33 cellular contexts compared by ENCODE assay signal in genomic region chrX:78769933-78770332, GRCh38. TPM values are rescaled to one million over a fixed set of nuclear protein-coding genes. Genes with fewer than 3 reads are reported as not detected.
"Had no signal": no experiment of that assay in that cellular context is flagged by ENCODE, and none has a peak within 500 bp of the region (broad histone marks: within the 10 kb centered on the region; RNA-seq: fewer than 3 reads in every experiment).

No MANE protein-coding gene starts in this region.

- H3K27me3 ChIP-seq: hepatocyte, ovary, right lobe of liver, stomach, thyroid gland, upper lobe of left lung had no signal

- H3K27ac Mint-ChIP-seq: activated CD8-positive, alpha-beta T cell treated with anti-CD3 and anti-CD28 coated beads for 36 hours; activated naive CD4-positive, alpha-beta T cell treated with anti-CD3 and anti-CD28 coated beads, Interleukin-2, amount 50 U/mL, for 24 hours; activated naive CD8-positive, alpha-beta T cell treated with anti-CD3 and anti-CD28 coated beads, Interleukin-2, amount 50 U/mL, for 24 hours; activated T-helper 17 cell treated with anti-CD3 and anti-CD28 coated beads, Interleukin-2, amount 50 U/mL, for 72 hours; mesothelial cell of epicardium; naive thymus-derived CD8-positive, alpha-beta T cell; progenitor cell of endocrine pancreas; stimulated activated memory B cell treated with anti-CD40 and anti-IgM and Interleukin-4, amounts not matched to agents 10 μg/mL and 1 μg/mL and 100 μg/mL, for 72 hours; T-helper 1 cell treated with Interleukin-12 subunit alpha and Interleukin-12 subunit beta and Interleukin-4 antibody, amounts not matched to agents 30 μg/mL and 1 μg/mL, for 36 hours had no signal

- H3K4me1 Mint-ChIP-seq: activated naive CD4-positive, alpha-beta T cell treated with anti-CD3 and anti-CD28 coated beads, Interleukin-2, amount 50 U/mL, for 24 hours; activated naive CD8-positive, alpha-beta T cell treated with anti-CD3 and anti-CD28 coated beads, Interleukin-2, amount 50 U/mL, for 24 hours; activated T-helper 17 cell treated with anti-CD3 and anti-CD28 coated beads, Interleukin-2, amount 50 U/mL, for 72 hours; mesothelial cell of epicardium; stimulated activated memory B cell treated with anti-CD40 and anti-IgM and Interleukin-4, amounts not matched to agents 10 μg/mL and 1 μg/mL and 100 μg/mL, for 72 hours had no signal

- H3K27me3 Mint-ChIP-seq: activated CD8-positive, alpha-beta T cell treated with anti-CD3 and anti-CD28 coated beads for 36 hours; activated naive CD4-positive, alpha-beta T cell treated with anti-CD3 and anti-CD28 coated beads, Interleukin-2, amount 50 U/mL, for 24 hours; activated naive CD8-positive, alpha-beta T cell treated with anti-CD3 and anti-CD28 coated beads, Interleukin-2, amount 50 U/mL, for 24 hours; activated T-helper 17 cell treated with anti-CD3 and anti-CD28 coated beads, Interleukin-2, amount 50 U/mL, for 72 hours; naive thymus-derived CD8-positive, alpha-beta T cell; progenitor cell of endocrine pancreas; stimulated activated memory B cell treated with anti-CD40 and anti-IgM and Interleukin-4, amounts not matched to agents 10 μg/mL and 1 μg/mL and 100 μg/mL, for 72 hours had no signal

- ATAC-seq: activated CD8-positive, alpha-beta T cell treated with anti-CD3 and anti-CD28 coated beads for 36 hours; activated naive CD8-positive, alpha-beta T cell treated with anti-CD3 and anti-CD28 coated beads, Interleukin-2, amount 50 U/mL, for 24 hours; activated T-cell treated with anti-CD3 and anti-CD28 coated beads, Interleukin-2, amount 50 U/mL, for 4 hours; activated T-helper 17 cell treated with anti-CD3 and anti-CD28 coated beads, Interleukin-2, amount 50 U/mL, for 72 hours; gastrocnemius medialis; left colon; naive thymus-derived CD8-positive, alpha-beta T cell; right lobe of liver; stimulated activated memory B cell treated with anti-CD40 and anti-IgM and Interleukin-4, amounts not matched to agents 10 μg/mL and 1 μg/mL and 100 μg/mL, for 72 hours had no signal

- H3K4me3 Mint-ChIP-seq: activated CD8-positive, alpha-beta T cell treated with anti-CD3 and anti-CD28 coated beads for 36 hours; activated naive CD4-positive, alpha-beta T cell treated with anti-CD3 and anti-CD28 coated beads, Interleukin-2, amount 50 U/mL, for 24 hours; activated naive CD8-positive, alpha-beta T cell treated with anti-CD3 and anti-CD28 coated beads, Interleukin-2, amount 50 U/mL, for 24 hours; activated T-cell treated with anti-CD3 and anti-CD28 coated beads, Interleukin-2, amount 50 U/mL, for 4 hours; activated T-helper 17 cell treated with anti-CD3 and anti-CD28 coated beads, Interleukin-2, amount 50 U/mL, for 72 hours; mesothelial cell of epicardium; naive thymus-derived CD8-positive, alpha-beta T cell; stimulated activated memory B cell treated with anti-CD40 and anti-IgM and Interleukin-4, amounts not matched to agents 10 μg/mL and 1 μg/mL and 100 μg/mL, for 72 hours; T-helper 1 cell treated with Interleukin-12 subunit alpha and Interleukin-12 subunit beta and Interleukin-4 antibody, amounts not matched to agents 30 μg/mL and 1 μg/mL, for 36 hours had no signal

- H3K36me3 ChIP-seq: breast epithelium, gastrocnemius medialis, ovary, right lobe of liver, stomach, thyroid gland, upper lobe of left lung had no signal

- DNase-seq: activated CD4-positive, alpha-beta T cell treated with anti-CD3 and anti-CD28 coated beads, Interleukin-2, amount 50 U/mL, for 1 hour; activated CD8-positive, alpha-beta T cell treated with anti-CD3 and anti-CD28 coated beads for 36 hours; activated gamma-delta T cell treated with Interleukin-2 at 50 U/mL for 16 hours; activated naive CD8-positive, alpha-beta T cell treated with anti-CD3 and anti-CD28 coated beads, Interleukin-2, amount 50 U/mL, for 24 hours; activated T-cell treated with anti-CD3 and anti-CD28 coated beads, Interleukin-2, amount 50 U/mL, for 4 hours; amygdala; central memory CD4-positive, alpha-beta T cell; effector CD4-positive, alpha-beta T cell; gastrocnemius medialis; kidney; left colon; mammary epithelial cell; naive thymus-derived CD8-positive, alpha-beta T cell; ovary; right lobe of liver; small intestine; stimulated activated CD4-positive, alpha-beta T cell treated with anti-CD3 and anti-CD28 coated beads, Interleukin-4, amount 100 ng/mL, for 24 hours; stimulated activated CD8-positive, alpha-beta memory T cell treated with anti-CD3 and anti-CD28 coated beads, Interleukin-4, amount 100 ng/mL, for 48 hours; stomach; SW 1271; T1000; thyroid gland; upper lobe of left lung had no signal

- FAIRE-seq: kidney, small intestine had no signal

- H3K4me3 ChIP-seq: breast epithelium, gastrocnemius medialis, hepatocyte, ovary, right lobe of liver, stomach, thyroid gland, upper lobe of left lung had no signal

- H3K4me2 ChIP-seq: hepatocyte had no signal

- H3K36me3 Mint-ChIP-seq: activated naive CD4-positive, alpha-beta T cell treated with anti-CD3 and anti-CD28 coated beads, Interleukin-2, amount 50 U/mL, for 24 hours; mesothelial cell of epicardium; naive thymus-derived CD8-positive, alpha-beta T cell; stimulated activated memory B cell treated with anti-CD40 and anti-IgM and Interleukin-4, amounts not matched to agents 10 μg/mL and 1 μg/mL and 100 μg/mL, for 72 hours had no signal

- H3K9me3 Mint-ChIP-seq: activated CD8-positive, alpha-beta T cell treated with anti-CD3 and anti-CD28 coated beads for 36 hours; activated naive CD4-positive, alpha-beta T cell treated with anti-CD3 and anti-CD28 coated beads, Interleukin-2, amount 50 U/mL, for 24 hours; activated T-cell treated with anti-CD3 and anti-CD28 coated beads, Interleukin-2, amount 50 U/mL, for 4 hours; activated T-helper 17 cell treated with anti-CD3 and anti-CD28 coated beads, Interleukin-2, amount 50 U/mL, for 72 hours; naive thymus-derived CD8-positive, alpha-beta T cell; stimulated activated memory B cell treated with anti-CD40 and anti-IgM and Interleukin-4, amounts not matched to agents 10 μg/mL and 1 μg/mL and 100 μg/mL, for 72 hours; T-helper 1 cell treated with Interleukin-12 subunit alpha and Interleukin-12 subunit beta and Interleukin-4 antibody, amounts not matched to agents 30 μg/mL and 1 μg/mL, for 36 hours had no signal

- H3K27ac ChIP-seq: breast epithelium, epithelial cell of prostate, gastrocnemius medialis, hepatocyte, ovary, right lobe of liver, stomach, thyroid gland, upper lobe of left lung had no signal

- H3K9me3 ChIP-seq: breast epithelium, ovary, right lobe of liver, stomach, thyroid gland, upper lobe of left lung had no signal

- H3K4me1 ChIP-seq: breast epithelium, gastrocnemius medialis, right lobe of liver, stomach, thyroid gland, upper lobe of left lung had no signal

- H2AFZ ChIP-seq: hepatocyte had no signal

- H3K79me2 ChIP-seq: hepatocyte had no signal

RNA-seq across cellular contexts. Expression of gene LPAR4, which starts 22.4 kb away (rescaled TPM):
- total RNA-seq: activated CD8-positive, alpha-beta T cell treated with anti-CD3 and anti-CD28 coated beads for 36 hours; activated T-cell treated with anti-CD3 and anti-CD28 coated beads, Interleukin-2, amount 50 U/mL, for 4 hours; activated T-helper 17 cell treated with anti-CD3 and anti-CD28 coated beads, Interleukin-2, amount 50 U/mL, for 72 hours; mammary epithelial cell; naive thymus-derived CD8-positive, alpha-beta T cell; right lobe of liver had no signal
- polyA plus RNA-seq: liver; mammary epithelial cell; naive thymus-derived CD8-positive, alpha-beta T cell; small intestine had no signal
